In genomic region chr13:91240341-91240740, GRCh38 we compare ENCODE assay signal across 18 cellular contexts.
DNase-seq lines count a peak whose midpoint lies in the region; TF ChIP-seq lines count a peak whose summit lies in the region.
"Had no signal": no experiment of that assay in that cellular context is flagged by ENCODE, and none has a peak within 500 bp of the region (broad histone marks: within the 10 kb centered on the region; RNA-seq: fewer than 3 reads in every experiment).

No MANE protein-coding gene starts in this region.

- DNase-seq in COLO829 (ENCODE audit: low spot score) (peak; percentile 85), globus pallidus (ENCODE audit: low spot score) (peak; percentile 20), putamen (ENCODE audit: low spot score) (peak; percentile 17), GDM1 (lab: John Stamatoyannopoulos, UW) (no peak), mesenteric fat pad (ENCODE audit: low spot score) (no peak), cerebellar cortex (ENCODE audit: low spot score) (no peak), AG20443 (ENCODE audit: low spot score) (no peak)
- DNase-seq: BE2C; Calu3; CD4-positive, alpha-beta T cell; CD8-positive, alpha-beta memory T cell; COR-L47; DMS53; DMS79 treated with DMSO at 0.1 percent for 48 hours; GOT3; HFFc6 had no signal

- no peak for TF ChIP-seq CTCF in VCaP (conservative IDR thresholded peaks at IDR 0.05)

- H3K27ac ChIP-seq in VCaP = peak overlapping the region; percentile 91
- H3K27ac ChIP-seq: BLaER1 treated with 17β-estradiol and CSF1 and Interleukin-3, amounts not matched to agents 10 nM and 100 nM had no signal

Comparison
In these comparisons a context has a peak if more than half of its experiments do, and no peak if none do; other contexts are left out.
1. DNase-seq: peak in COLO829 (single experiment), globus pallidus (single experiment) and putamen (single experiment); none in GDM1 (single experiment), mesenteric fat pad (single experiment), cerebellar cortex (single experiment) and AG20443 (single experiment).